15 cellular contexts compared by ENCODE assay signal in the genomic region with DNA sequence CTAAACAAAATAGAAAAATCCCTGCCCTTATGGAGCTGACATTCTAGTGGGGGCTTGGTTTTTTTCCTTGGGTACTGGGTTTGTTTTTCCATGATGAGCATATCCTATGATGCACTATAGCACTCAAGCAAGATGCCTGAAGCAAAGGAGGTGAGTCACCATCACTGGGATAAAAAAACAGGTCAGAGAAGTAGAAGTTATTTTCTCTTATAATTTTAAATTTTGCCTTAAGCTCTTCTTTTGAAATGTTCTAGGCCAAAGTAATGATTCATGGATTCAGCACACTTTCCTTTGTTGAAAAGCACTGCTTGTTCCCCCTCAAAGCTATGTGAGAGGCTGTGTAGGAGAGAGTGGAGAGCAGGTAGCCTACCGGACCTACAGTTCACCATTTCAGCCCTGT. TPM values are rescaled to one million over a fixed set of nuclear protein-coding genes. Genes with fewer than 3 reads are reported as not detected.
DNase-seq lines count a peak whose midpoint lies in the region; ATAC-seq and TF ChIP-seq lines count a peak whose summit lies in the region.
"Had no signal": no experiment of that assay in that cellular context is flagged by ENCODE, and none has a peak within 500 bp of the region (broad histone marks: within the 10 kb centered on the region; RNA-seq: fewer than 3 reads in every experiment).

No MANE protein-coding gene starts in this region.

- H3K27ac ChIP-seq in PC-3 (ENCODE audit: low read length) = peak overlapping the region; percentile 96
- H3K27ac ChIP-seq: Peyer's patch had no signal

- CTCF ChIA-PET in PC-3 (lab: Charles Lee) = no interaction called here

- H3K36me3 ChIP-seq in PC-3 (ENCODE audit: low read depth, low read length) = no peaks in the 10 kb centered on the region
- H3K36me3 ChIP-seq in kidney epithelial cell (ENCODE audit: control insufficient read depth, insufficient read depth, low read length) = no peaks in the 10 kb centered on the region
- H3K36me3 ChIP-seq: Peyer's patch had no signal

- BruUV-seq in PC-3 (replicated peaks; lab: Mats Ljungman, UMichigan) = no TSS peak

- TF ChIP-seq CTCF in PC-3 (conservative IDR thresholded peaks at IDR 0.05; ENCODE audit: low read depth, low read length) (no peak), choroid plexus epithelial cell (conservative IDR thresholded peaks at IDR 0.05; ENCODE audit: low read depth, low read length) (no peak), kidney epithelial cell (IDR thresholded peaks at IDR 0.05; ENCODE audit: insufficient read depth, low read length, poor library complexity, severe bottlenecking) (no peak)

- H3K4me2 ChIP-seq in PC-3 (ENCODE audit: low read length) = peak overlapping the region; percentile 56

- peaks cover 19% of the 10 kb centered on the region for H3F3A ChIP-seq in PC-3 (ENCODE audit: low read length, unreplicated experiment)

- no peaks in the 10 kb centered on the region for H3K9me3 ChIP-seq in PC-3 (ENCODE audit: low read length)
- H3K9me3 ChIP-seq: Peyer's patch had no signal

- H3K9ac ChIP-seq in PC-3 (ENCODE audit: low read length) = peak overlapping the region; percentile 70

- POLR2A ChIA-PET in PC-3 (lab: Charles Lee; ENCODE audit: unreplicated experiment) = interaction anchor here (0.7 kb wide), 1 partner anchor 15 kb away, joined by 5 read pairs; a partner anchor contains a TSS

- DNase-seq in AG20443 (ENCODE audit: low spot score) = peak; percentile 49
- DNase-seq in PC-3 = peak; percentile 96
- peak; percentile 81 for DNase-seq in choroid plexus epithelial cell (ENCODE audit: low read depth)
- peak; percentile 56 for DNase-seq in kidney epithelial cell (ENCODE audit: low read depth)
- no peak for DNase-seq in T-helper 9 cell
- no peak for DNase-seq in globus pallidus (ENCODE audit: low spot score)
- DNase-seq in sciatic nerve (ENCODE audit: low spot score) = no peak
- DNase-seq: activated CD8-positive, alpha-beta T cell treated with anti-CD3 and anti-CD28 coated beads for 36 hours; H9; kidney; NCI-H1092; NCI-H2227 treated with DMSO at 0.1 percent for 48 hours; Peyer's patch; stimulated activated naive CD8-positive, alpha-beta T cell treated with anti-CD3 and anti-CD28 coated beads, Interleukin-15, Interleukin-2, amounts not matched to agents 100 U/mL and 50 U/mL, for 24 hours had no signal

- H2AFZ ChIP-seq in PC-3 (ENCODE audit: low read length) = 0 out of 2 replicates have a peak overlapping the region, but pooled peaks have one; percentile 7

- H3K27me3 ChIP-seq in PC-3 (ENCODE audit: low read length) = no peaks in the 10 kb centered on the region
- no peaks in the 10 kb centered on the region for H3K27me3 ChIP-seq in kidney epithelial cell (ENCODE audit: control insufficient read depth, insufficient read depth, low read length)
- H3K27me3 ChIP-seq: Peyer's patch had no signal

- ATAC-seq in PC-3 (peak; percentile 33), sciatic nerve (no peak), HG03108 (IDR thresholded peaks at IDR 0.05; ENCODE audit: unreplicated experiment) (no peak)
- ATAC-seq: activated CD8-positive, alpha-beta T cell treated with anti-CD3 and anti-CD28 coated beads for 36 hours; stimulated activated naive CD8-positive, alpha-beta T cell treated with anti-CD3 and anti-CD28 coated beads, Interleukin-15, Interleukin-2, amounts not matched to agents 100 U/mL and 50 U/mL, for 24 hours had no signal

- H3K4me1 ChIP-seq in PC-3 (ENCODE audit: insufficient read depth, low read length) = peaks cover 87% of the 10 kb centered on the region

- intact Hi-C loops in PC-3 (cut with micrococcal nuclease) = loop anchor here (5.0 kb wide), 1 partner anchor 57 kb away; no protein-coding TSS in a partner anchor
- intact Hi-C loops in sciatic nerve (cut with DNase I) = no loop called here

- H3K9me2 ChIP-seq in PC-3 (replicated peaks; ENCODE audit: low read length) = no peaks in the 10 kb centered on the region

- H3K4me3 ChIP-seq in PC-3 (ENCODE audit: low read length) (peak overlapping the region; percentile 17), choroid plexus epithelial cell (ENCODE audit: low read depth, low read length) (no peak overlapping the region), kidney epithelial cell (ENCODE audit: low read depth, low read length) (no peak overlapping the region)
- H3K4me3 ChIP-seq: Peyer's patch had no signal

- H4K20me1 ChIP-seq in PC-3 (ENCODE audit: low read length) = no peaks in the 10 kb centered on the region

- H3K79me2 ChIP-seq in PC-3 (ENCODE audit: low read length) = peaks cover 17% of the 10 kb centered on the region

RNA-seq across cellular contexts. Expression of a gene that starts 15.2 kb away (rescaled TPM):
- total RNA-seq in PC-3 (2014; rRNA removed) (165 and 172 TPM in 2 replicates), kidney epithelial cell (12.5 and 30.2 TPM in 2 replicates), sciatic nerve (26.4 TPM)
- total RNA-seq: activated CD8-positive, alpha-beta T cell treated with anti-CD3 and anti-CD28 coated beads for 36 hours had no signal

RNA-seq across cellular contexts. Expression of a gene that starts 43.7 kb away (rescaled TPM):
- total RNA-seq in PC-3 (2014; rRNA removed) (33.4 and 34.0 TPM in 2 replicates), kidney epithelial cell (9.5 and 11.0 TPM in 2 replicates), sciatic nerve (18.4 TPM)

Comparison
In these comparisons a context has a peak if more than half of its experiments do, and no peak if none do; other contexts are left out.
1. DNase-seq: peak in AG20443 (single experiment), PC-3 (single experiment), choroid plexus epithelial cell (single experiment) and kidney epithelial cell (single experiment); none in T-helper 9 cell (single experiment), globus pallidus (single experiment) and sciatic nerve (single experiment).